8 cellular contexts compared by ENCODE assay signal in genomic region chr5:136439367-136439766, GRCh38.
"Had no signal": no experiment of that assay in that cellular context is flagged by ENCODE, and none has a peak within 500 bp of the region (broad histone marks: within the 10 kb centered on the region; RNA-seq: fewer than 3 reads in every experiment).

No MANE protein-coding gene starts in this region.

- ATAC-seq: GM12878 had no signal

- DNase-seq: GDM1, GF-D8 had no signal

- FAIRE-seq: G401.6, GM12878, GM12891, GM12892, GM18507, GM19239 had no signal

- H3K4me3 ChIP-seq: GM12878 had no signal
